In genomic region chr1:54517536-54517935, GRCh38 we compare ENCODE assay signal across 20 cellular contexts.
"Had no signal": no experiment of that assay in that cellular context is flagged by ENCODE, and none has a peak within 500 bp of the region (broad histone marks: within the 10 kb centered on the region; RNA-seq: fewer than 3 reads in every experiment).

No MANE protein-coding gene starts in this region.

- ATAC-seq: activated CD4-positive, CD25-positive, alpha-beta regulatory T cell treated with anti-CD3 and anti-CD28 coated beads, Interleukin-2, amount 50 U/mL, for 24 hours; activated CD8-positive, alpha-beta T cell treated with anti-CD3 and anti-CD28 coated beads, Interleukin-2, amount 10 ng/mL, durations not matched to agents 7 days and 5 days; foreskin keratinocyte; left cardiac atrium; lower lobe of right lung; naive thymus-derived CD8-positive, alpha-beta T cell; sciatic nerve; stimulated activated memory B cell treated with anti-CD40 and anti-IgM and Interleukin-4, amounts not matched to agents 10 μg/mL and 1 μg/mL and 100 μg/mL, for 72 hours; upper lobe of right lung had no signal

- H3K27me3 Mint-ChIP-seq: activated CD4-positive, alpha-beta T cell treated with anti-CD3 and anti-CD28 coated beads, Interleukin-2, amount 10 ng/mL, durations not matched to agents 7 days and 5 days; activated T-cell treated with anti-CD3 and anti-CD28 coated beads, Interleukin-2, amount 50 U/mL, for 24 hours had no signal

- H3K36me3 Mint-ChIP-seq: naive thymus-derived CD8-positive, alpha-beta T cell; stimulated activated memory B cell treated with anti-CD40 and anti-IgM and Interleukin-4, amounts not matched to agents 10 μg/mL and 1 μg/mL and 100 μg/mL, for 72 hours had no signal

- DNase-seq: activated CD4-positive, alpha-beta T cell treated with anti-CD3 and anti-CD28 coated beads, Interleukin-2, amount 10 ng/mL, durations not matched to agents 7 days and 5 days; activated CD8-positive, alpha-beta T cell treated with anti-CD3 and anti-CD28 coated beads, Interleukin-2, amount 10 ng/mL, durations not matched to agents 7 days and 5 days; activated naive CD4-positive, alpha-beta T cell treated with anti-CD3 and anti-CD28 coated beads for 36 hours; activated T-cell treated with anti-CD3 and anti-CD28 coated beads, Interleukin-2, amount 50 U/mL, for 24 hours; brain microvascular endothelial cell; colonic mucosa; foreskin keratinocyte; left cardiac atrium; lower lobe of right lung; naive thymus-derived CD8-positive, alpha-beta T cell; ovary; stimulated activated CD4-positive, alpha-beta T cell treated with anti-CD3 and anti-CD28 coated beads, Interleukin-4, amount 100 ng/mL, for 4 hours; upper lobe of right lung had no signal

- H3K36me3 ChIP-seq: brain microvascular endothelial cell, colonic mucosa, lower lobe of right lung, ovary, thoracic aorta, upper lobe of right lung had no signal

- H3K27me3 ChIP-seq: brain microvascular endothelial cell, colonic mucosa, foreskin keratinocyte, hepatocyte, ovary, upper lobe of right lung had no signal

- H3K27ac Mint-ChIP-seq: activated CD4-positive, alpha-beta T cell treated with anti-CD3 and anti-CD28 coated beads, Interleukin-2, amount 10 ng/mL, durations not matched to agents 7 days and 5 days; activated CD8-positive, alpha-beta T cell treated with anti-CD3 and anti-CD28 coated beads, Interleukin-2, amount 10 ng/mL, durations not matched to agents 7 days and 5 days; activated naive CD4-positive, alpha-beta T cell treated with anti-CD3 and anti-CD28 coated beads for 36 hours; activated T-cell treated with anti-CD3 and anti-CD28 coated beads, Interleukin-2, amount 50 U/mL, for 24 hours; activated T-helper 2 cell treated with anti-CD3 and anti-CD28 coated beads, Interferon-gamma antibody, Interleukin-2, Interleukin-4, amounts not matched to agents 10 μg/mL and 5 μg/mL and 100 μg/mL, durations not matched to agents 14 hours and 24 hours and 36 hours; stimulated activated memory B cell treated with anti-CD40 and anti-IgM and Interleukin-4, amounts not matched to agents 10 μg/mL and 1 μg/mL and 100 μg/mL, for 72 hours had no signal

- H3K9me3 Mint-ChIP-seq: activated CD4-positive, alpha-beta T cell treated with anti-CD3 and anti-CD28 coated beads, Interleukin-2, amount 10 ng/mL, durations not matched to agents 7 days and 5 days; activated naive CD4-positive, alpha-beta T cell treated with anti-CD3 and anti-CD28 coated beads for 36 hours; activated T-cell treated with anti-CD3 and anti-CD28 coated beads, Interleukin-2, amount 50 U/mL, for 24 hours; activated T-helper 2 cell treated with anti-CD3 and anti-CD28 coated beads, Interferon-gamma antibody, Interleukin-2, Interleukin-4, amounts not matched to agents 10 μg/mL and 5 μg/mL and 100 μg/mL, durations not matched to agents 14 hours and 24 hours and 36 hours; central memory CD8-positive, alpha-beta T cell; naive thymus-derived CD8-positive, alpha-beta T cell; stimulated activated memory B cell treated with anti-CD40 and anti-IgM and Interleukin-4, amounts not matched to agents 10 μg/mL and 1 μg/mL and 100 μg/mL, for 72 hours had no signal

- H3K4me3 Mint-ChIP-seq: activated CD4-positive, alpha-beta T cell treated with anti-CD3 and anti-CD28 coated beads, Interleukin-2, amount 10 ng/mL, durations not matched to agents 7 days and 5 days; activated CD8-positive, alpha-beta T cell treated with anti-CD3 and anti-CD28 coated beads, Interleukin-2, amount 10 ng/mL, durations not matched to agents 7 days and 5 days; activated naive CD4-positive, alpha-beta T cell treated with anti-CD3 and anti-CD28 coated beads for 36 hours; activated T-cell treated with anti-CD3 and anti-CD28 coated beads, Interleukin-2, amount 50 U/mL, for 24 hours; central memory CD8-positive, alpha-beta T cell; naive thymus-derived CD8-positive, alpha-beta T cell; stimulated activated memory B cell treated with anti-CD40 and anti-IgM and Interleukin-4, amounts not matched to agents 10 μg/mL and 1 μg/mL and 100 μg/mL, for 72 hours had no signal

- H3K4me1 Mint-ChIP-seq: activated CD4-positive, alpha-beta T cell treated with anti-CD3 and anti-CD28 coated beads, Interleukin-2, amount 10 ng/mL, durations not matched to agents 7 days and 5 days; central memory CD8-positive, alpha-beta T cell; naive thymus-derived CD8-positive, alpha-beta T cell; stimulated activated memory B cell treated with anti-CD40 and anti-IgM and Interleukin-4, amounts not matched to agents 10 μg/mL and 1 μg/mL and 100 μg/mL, for 72 hours had no signal

- H3K4me3 ChIP-seq: colonic mucosa, hepatocyte, lower lobe of right lung, ovary, thoracic aorta, upper lobe of right lung had no signal
